8 cellular contexts compared by ENCODE assay signal in genomic region chr3:160756907-160757623, GRCh38. TPM values are rescaled to one million over a fixed set of nuclear protein-coding genes. Genes with fewer than 3 reads are reported as not detected.
DNase-seq lines count a peak whose midpoint lies in the region; ATAC-seq and TF ChIP-seq lines count a peak whose summit lies in the region.

No MANE protein-coding gene starts in this region.

- H3K23ac ChIP-seq in mesenchymal stem cell (ENCODE audit: low read length in 2 of 2), result peak overlapping the region in 1 of 2 experiments; percentile 54

- H3K4me1 ChIP-seq in mesenchymal stem cell (ENCODE audit: control insufficient read depth, insufficient read depth, low read depth, low read length) (peaks cover 13% of the 10 kb centered on the region), upper lobe of right lung (peaks cover 16% of the 10 kb centered on the region)

- H3K4ac ChIP-seq in mesenchymal stem cell (ENCODE audit: low read depth in 1 of 2, low read length in 2 of 2), result no peak overlapping the region

- no peak overlapping the region for H3K18ac ChIP-seq in mesenchymal stem cell (ENCODE audit: low read depth in 1 of 2, low read length in 2 of 2)

- no peak overlapping the region for H2BK12ac ChIP-seq in mesenchymal stem cell (ENCODE audit: low read length in 2 of 2)

- no peak overlapping the region for H2BK15ac ChIP-seq in mesenchymal stem cell (ENCODE audit: low read depth, poor library complexity, severe bottlenecking)

- H3K36me3 Mint-ChIP-seq in CD4-positive, alpha-beta T cell (ENCODE audit: low read depth), result peaks cover 4% of the 10 kb centered on the region
- peaks cover 19% of the 10 kb centered on the region for H3K36me3 Mint-ChIP-seq in central memory CD8-positive, alpha-beta T cell (ENCODE audit: insufficient read depth)

- H3K36me3 ChIP-seq in mesenchymal stem cell (ENCODE audit: control insufficient read depth in 1 of 2, insufficient read depth in 2 of 2, low read depth in 1 of 2, low read length in 2 of 2), result no peaks in the 10 kb centered on the region
- H3K36me3 ChIP-seq in upper lobe of right lung, result no peaks in the 10 kb centered on the region

- H2AFZ ChIP-seq in mesenchymal stem cell (ENCODE audit: low read depth, low read length), result no peak overlapping the region

- H3K14ac ChIP-seq in mesenchymal stem cell (ENCODE audit: low read length in 2 of 2), result no peak overlapping the region

- no peak overlapping the region for H3K27ac ChIP-seq in CD4-positive, alpha-beta T cell (ENCODE audit: low read depth, low read length)
- H3K27ac ChIP-seq in mesenchymal stem cell (ENCODE audit: low read length, poor library complexity, severe bottlenecking) (no peak overlapping the region), upper lobe of right lung (no peak overlapping the region)

- H3K4me3 Mint-ChIP-seq in CD4-positive, alpha-beta T cell, result peak overlapping the region; percentile 94
- H3K4me3 Mint-ChIP-seq in central memory CD8-positive, alpha-beta T cell, result peak overlapping the region; percentile 92

- intact Hi-C loops in CD4-positive, alpha-beta T cell (cut with DNase I, micrococcal nuclease), result loop anchor here (2.0 to 5.0 kb wide), 5 partner anchors 192 to 465 kb away; partner anchors contain the start of genes KPNA4 (in 1 of the 2) and NMD3 (in 1 of the 2)
- intact Hi-C loops in upper lobe of right lung (cut with DNase I), result no loop called here

- no peak for ATAC-seq in CD4-positive, alpha-beta T cell (ENCODE audit: poor library complexity)
- ATAC-seq in central memory CD8-positive, alpha-beta T cell (replicated peaks; ENCODE audit: extremely low read depth, poor library complexity, severe bottlenecking), result no peak
- ATAC-seq in upper lobe of right lung, result no peak
- ATAC-seq in GM21367 (IDR thresholded peaks at IDR 0.05; ENCODE audit: unreplicated experiment), result no peak

- H3K9me3 ChIP-seq in CD4-positive, alpha-beta T cell (ENCODE audit: control insufficient read depth, low read length), result no peaks in the 10 kb centered on the region
- H3K9me3 ChIP-seq in mesenchymal stem cell (ENCODE audit: control insufficient read depth, low read length), result no peaks in the 10 kb centered on the region
- no peaks in the 10 kb centered on the region for H3K9me3 ChIP-seq in upper lobe of right lung

- POLR2A ChIA-PET in CD4-positive, alpha-beta T cell (lab: Charles Lee), result interaction anchor here (1.2 to 1.3 kb wide), 2 partner anchors 18 to 191 kb away, joined by 3 to 6 read pairs; partner anchors contain the start of gene KPNA4

- 18% methylated on average over 19 of the region's 19 CpGs for WGBS in mesenchymal stem cell

- CTCF ChIA-PET in CD4-positive, alpha-beta T cell (lab: Charles Lee), result no interaction called here

- peaks cover 42% of the 10 kb centered on the region for H3K4me1 Mint-ChIP-seq in CD4-positive, alpha-beta T cell (ENCODE audit: low read depth)
- peaks cover 32% of the 10 kb centered on the region for H3K4me1 Mint-ChIP-seq in central memory CD8-positive, alpha-beta T cell

- H3K4me2 ChIP-seq in mesenchymal stem cell (ENCODE audit: low read length, poor library complexity, severe bottlenecking), result no peak overlapping the region

- H3K4me3 ChIP-seq in mesenchymal stem cell (ENCODE audit: insufficient read depth in 1 of 2, low read depth in 1 of 2, low read length in 2 of 2), result peak overlapping the region in 1 of 2 experiments; percentile 92
- peak overlapping the region; percentile 83 for H3K4me3 ChIP-seq in upper lobe of right lung

- H3K27me3 ChIP-seq in CD4-positive, alpha-beta T cell (ENCODE audit: control insufficient read depth, insufficient read depth, low read length), result peaks cover 7% of the 10 kb centered on the region
- H3K27me3 ChIP-seq in mesenchymal stem cell (ENCODE audit: control insufficient read depth in 1 of 2, insufficient read depth in 1 of 2, low read length in 2 of 2) (peaks cover 19 to 30% of the 10 kb centered on the region in 2 experiments), upper lobe of right lung (no peaks in the 10 kb centered on the region)

- no peak overlapping the region for H2BK120ac ChIP-seq in mesenchymal stem cell (ENCODE audit: low read depth, low read length)

- no peak overlapping the region for H4K8ac ChIP-seq in mesenchymal stem cell (ENCODE audit: low read length)

- no peaks in the 10 kb centered on the region for H3K9me3 Mint-ChIP-seq in CD4-positive, alpha-beta T cell
- no peaks in the 10 kb centered on the region for H3K9me3 Mint-ChIP-seq in central memory CD8-positive, alpha-beta T cell

- H3K27me3 Mint-ChIP-seq in CD4-positive, alpha-beta T cell, result peaks cover 21% of the 10 kb centered on the region
- peaks cover 9% of the 10 kb centered on the region for H3K27me3 Mint-ChIP-seq in central memory CD8-positive, alpha-beta T cell

- peak overlapping the region; percentile 89 for H3K27ac Mint-ChIP-seq in CD4-positive, alpha-beta T cell
- peak overlapping the region; percentile 62 for H3K27ac Mint-ChIP-seq in central memory CD8-positive, alpha-beta T cell (ENCODE audit: low read depth)

- no peak for TF ChIP-seq CTCF in CD4-positive, alpha-beta T cell (IDR thresholded peaks at IDR 0.05)
- TF ChIP-seq CTCF in upper lobe of right lung (IDR thresholded peaks at IDR 0.05), result no peak

- no peak overlapping the region for H2BK5ac ChIP-seq in mesenchymal stem cell (ENCODE audit: low read depth, low read length, poor library complexity, severe bottlenecking)

- no peak overlapping the region for H4K91ac ChIP-seq in mesenchymal stem cell (ENCODE audit: low read length)

- no peak overlapping the region for H2AK5ac ChIP-seq in mesenchymal stem cell (ENCODE audit: low read length, severe bottlenecking)

- peak overlapping the region; percentile 92 for H3K9ac ChIP-seq in mesenchymal stem cell (ENCODE audit: low read length)

- DNase-seq in CD4-positive, alpha-beta T cell, result peak in 1 of 10 experiments; percentile 0
- DNase-seq in M059J (ENCODE audit: low read depth) (peak; percentile 22), mesenchymal stem cell (no peak), upper lobe of right lung (peak; percentile 63), NCI-H2227 (lab: John Stamatoyannopoulos, UW; ENCODE audit: unreplicated experiment) (no peak), NCI-H524 treated with DMSO at 0.1 percent for 48 hours (lab: John Stamatoyannopoulos, UW) (no peak)
- peak in 1 of 2 donors; percentile 11 for DNase-seq in central memory CD8-positive, alpha-beta T cell (ENCODE audit: low spot score in 2 of 2)

- H3K79me1 ChIP-seq in mesenchymal stem cell (replicated peaks; ENCODE audit: low read length, poor library complexity, severe bottlenecking), result no peaks in the 10 kb centered on the region

RNA-seq across cellular contexts. Expression of gene PPM1L, which starts 1.0 kb away (rescaled TPM):
- total RNA-seq in CD4-positive, alpha-beta T cell, result 1 to 10 TPM; 3.0 to 3.4 TPM
- 0.84 and 3.7 TPM in 2 replicates for total RNA-seq in M059J (2014; rRNA removed; shearing (Covaris generic))
- 0.95 TPM for polyA plus RNA-seq in mesenchymal stem cell (2013, experiment 1 of 2)
- polyA plus RNA-seq in mesenchymal stem cell (2013, experiment 2 of 2), result 0.81 TPM
- total RNA-seq in upper lobe of right lung, result 13.5 TPM

Comparison
In these comparisons a context has a peak if more than half of its experiments do, and no peak if none do; other contexts are left out.
1. DNase-seq: peak in M059J (single experiment) and upper lobe of right lung (single experiment); none in mesenchymal stem cell (single experiment), NCI-H2227 (single experiment) and NCI-H524 treated with DMSO at 0.1 percent for 48 hours (single experiment).